In genomic region chr14:23643533-23644194, GRCh38 we compare ENCODE assay signal across 31 cellular contexts. TPM values are rescaled to one million over a fixed set of nuclear protein-coding genes. Genes with fewer than 3 reads are reported as not detected.
"Had no signal": no experiment of that assay in that cellular context is flagged by ENCODE, and none has a peak within 500 bp of the region (broad histone marks: within the 10 kb centered on the region; RNA-seq: fewer than 3 reads in every experiment).

No MANE protein-coding gene starts in this region.

- H3K27me3 ChIP-seq: ascending aorta, breast epithelium, dorsolateral prefrontal cortex, esophagus muscularis mucosa, foreskin keratinocyte, gastroesophageal sphincter had no signal

- H3K4me3 ChIP-seq: ascending aorta, breast epithelium, coronary artery, dorsolateral prefrontal cortex, esophagus muscularis mucosa, gastroesophageal sphincter, heart right ventricle had no signal

- H3K4me3 Mint-ChIP-seq: activated B cell treated with CpG ODN at 0.5 μM for 24 hours; activated CD4-positive, alpha-beta memory T cell treated with anti-CD3 and anti-CD28 coated beads for 36 hours; activated CD4-positive, alpha-beta T cell treated with anti-CD3 and anti-CD28 coated beads for 36 hours; activated CD4-positive, alpha-beta T cell treated with anti-CD3 and anti-CD28 coated beads, Interleukin-2, amount 10 ng/mL, durations not matched to agents 24 days and 14 days; activated CD8-positive, alpha-beta memory T cell treated with anti-CD3 and anti-CD28 coated beads, Interleukin-2, amount 10 ng/mL, durations not matched to agents 7 days and 5 days; activated CD8-positive, alpha-beta T cell treated with anti-CD3 and anti-CD28 coated beads, Interleukin-2, amount 10 ng/mL, durations not matched to agents 7 days and 5 days; activated naive CD4-positive, alpha-beta T cell treated with anti-CD3 and anti-CD28 coated beads, Interleukin-2, amount 10 ng/mL, durations not matched to agents 7 days and 5 days; activated naive CD8-positive, alpha-beta T cell treated with anti-CD3 and anti-CD28 coated beads, Interleukin-2, amount 10 ng/mL, durations not matched to agents 7 days and 5 days; activated T-helper 1 cell treated with anti-CD3 and anti-CD28 coated beads, Interleukin-12 subunit alpha, Interleukin-12 subunit beta, Interleukin-2, Interleukin-4 antibody, amounts not matched to agents 30 ng/mL and 10 ng/mL and 1 ng/mL, durations not matched to agents 14 hours and 24 hours and 36 hours; brain; central memory CD8-positive, alpha-beta T cell; dendritic cell treated with granulocyte-macrophage colony-stimulating factor and Interleukin-4, amounts not matched to agents 40 ng/mL and 50 ng/mL, for 4 days; effector memory CD8-positive, alpha-beta T cell had no signal

- H3K9me3 ChIP-seq: ascending aorta, breast epithelium, esophagus muscularis mucosa, gastroesophageal sphincter, heart right ventricle had no signal

- H3K36me3 ChIP-seq: ascending aorta, breast epithelium, esophagus muscularis mucosa, gastroesophageal sphincter, heart right ventricle had no signal

- H3K27ac Mint-ChIP-seq: activated B cell treated with CpG ODN at 0.5 μM for 24 hours; activated CD4-positive, alpha-beta memory T cell treated with anti-CD3 and anti-CD28 coated beads for 36 hours; activated CD4-positive, alpha-beta T cell treated with anti-CD3 and anti-CD28 coated beads for 36 hours; activated CD4-positive, alpha-beta T cell treated with anti-CD3 and anti-CD28 coated beads, Interleukin-2, amount 10 ng/mL, durations not matched to agents 24 days and 14 days; activated CD8-positive, alpha-beta memory T cell treated with anti-CD3 and anti-CD28 coated beads, Interleukin-2, amount 10 ng/mL, durations not matched to agents 7 days and 5 days; activated CD8-positive, alpha-beta T cell treated with anti-CD3 and anti-CD28 coated beads, Interleukin-2, amount 10 ng/mL, durations not matched to agents 7 days and 5 days; activated naive CD4-positive, alpha-beta T cell treated with anti-CD3 and anti-CD28 coated beads, Interleukin-2, amount 10 ng/mL, durations not matched to agents 7 days and 5 days; activated naive CD4-positive, alpha-beta T cell treated with anti-CD3 and anti-CD28 coated beads, Interleukin-2, amount 50 U/mL, for 72 hours; activated naive CD8-positive, alpha-beta T cell treated with anti-CD3 and anti-CD28 coated beads, Interleukin-2, amount 10 ng/mL, durations not matched to agents 7 days and 5 days; activated T-helper 1 cell treated with anti-CD3 and anti-CD28 coated beads, Interleukin-12 subunit alpha, Interleukin-12 subunit beta, Interleukin-2, Interleukin-4 antibody, amounts not matched to agents 30 ng/mL and 10 ng/mL and 1 ng/mL, durations not matched to agents 14 hours and 24 hours and 36 hours; brain; dendritic cell treated with granulocyte-macrophage colony-stimulating factor and Interleukin-4, amounts not matched to agents 40 ng/mL and 50 ng/mL, for 4 days; effector memory CD8-positive, alpha-beta T cell had no signal

- H3K27ac ChIP-seq: ascending aorta, breast epithelium, coronary artery, dorsolateral prefrontal cortex, esophagus muscularis mucosa, foreskin keratinocyte, gastroesophageal sphincter, heart right ventricle had no signal

- H3K36me3 Mint-ChIP-seq: activated CD4-positive, alpha-beta memory T cell treated with anti-CD3 and anti-CD28 coated beads for 36 hours; activated naive CD4-positive, alpha-beta T cell treated with anti-CD3 and anti-CD28 coated beads, Interleukin-2, amount 10 ng/mL, durations not matched to agents 7 days and 5 days; activated naive CD4-positive, alpha-beta T cell treated with anti-CD3 and anti-CD28 coated beads, Interleukin-2, amount 50 U/mL, for 72 hours; activated naive CD8-positive, alpha-beta T cell treated with anti-CD3 and anti-CD28 coated beads, Interleukin-2, amount 10 ng/mL, durations not matched to agents 7 days and 5 days; brain had no signal

- H3K9me3 Mint-ChIP-seq: activated B cell treated with CpG ODN at 0.5 μM for 24 hours; activated CD4-positive, alpha-beta memory T cell treated with anti-CD3 and anti-CD28 coated beads for 36 hours; activated CD4-positive, alpha-beta T cell treated with anti-CD3 and anti-CD28 coated beads, Interleukin-2, amount 10 ng/mL, durations not matched to agents 24 days and 14 days; activated naive CD4-positive, alpha-beta T cell treated with anti-CD3 and anti-CD28 coated beads, Interleukin-2, amount 10 ng/mL, durations not matched to agents 7 days and 5 days; activated naive CD4-positive, alpha-beta T cell treated with anti-CD3 and anti-CD28 coated beads, Interleukin-2, amount 50 U/mL, for 72 hours; activated naive CD8-positive, alpha-beta T cell treated with anti-CD3 and anti-CD28 coated beads, Interleukin-2, amount 10 ng/mL, durations not matched to agents 7 days and 5 days; activated T-helper 1 cell treated with anti-CD3 and anti-CD28 coated beads, Interleukin-12 subunit alpha, Interleukin-12 subunit beta, Interleukin-2, Interleukin-4 antibody, amounts not matched to agents 30 ng/mL and 10 ng/mL and 1 ng/mL, durations not matched to agents 14 hours and 24 hours and 36 hours; brain; central memory CD8-positive, alpha-beta T cell; dendritic cell treated with granulocyte-macrophage colony-stimulating factor and Interleukin-4, amounts not matched to agents 40 ng/mL and 50 ng/mL, for 4 days; effector memory CD8-positive, alpha-beta T cell had no signal

- H3K4me1 ChIP-seq: ascending aorta, breast epithelium, foreskin keratinocyte had no signal

- ATAC-seq: activated CD4-positive, alpha-beta T cell treated with anti-CD3 and anti-CD28 coated beads for 36 hours; activated CD8-positive, alpha-beta memory T cell treated with anti-CD3 and anti-CD28 coated beads, Interleukin-2, amount 10 ng/mL, durations not matched to agents 7 days and 5 days; activated CD8-positive, alpha-beta T cell treated with anti-CD3 and anti-CD28 coated beads, Interleukin-2, amount 10 ng/mL, durations not matched to agents 7 days and 5 days; activated naive CD4-positive, alpha-beta T cell treated with anti-CD3 and anti-CD28 coated beads, Interleukin-2, amount 50 U/mL, for 72 hours; effector memory CD8-positive, alpha-beta T cell; foreskin keratinocyte; gastroesophageal sphincter; heart right ventricle had no signal

- H3K4me1 Mint-ChIP-seq: activated B cell treated with CpG ODN at 0.5 μM for 24 hours; activated CD4-positive, alpha-beta T cell treated with anti-CD3 and anti-CD28 coated beads for 36 hours; activated CD4-positive, alpha-beta T cell treated with anti-CD3 and anti-CD28 coated beads, Interleukin-2, amount 10 ng/mL, durations not matched to agents 24 days and 14 days; activated naive CD4-positive, alpha-beta T cell treated with anti-CD3 and anti-CD28 coated beads, Interleukin-2, amount 10 ng/mL, durations not matched to agents 7 days and 5 days; activated naive CD8-positive, alpha-beta T cell treated with anti-CD3 and anti-CD28 coated beads, Interleukin-2, amount 10 ng/mL, durations not matched to agents 7 days and 5 days had no signal

- H3K27me3 Mint-ChIP-seq: activated CD4-positive, alpha-beta memory T cell treated with anti-CD3 and anti-CD28 coated beads for 36 hours; activated CD4-positive, alpha-beta T cell treated with anti-CD3 and anti-CD28 coated beads for 36 hours; activated CD4-positive, alpha-beta T cell treated with anti-CD3 and anti-CD28 coated beads, Interleukin-2, amount 10 ng/mL, durations not matched to agents 24 days and 14 days; activated CD8-positive, alpha-beta memory T cell treated with anti-CD3 and anti-CD28 coated beads, Interleukin-2, amount 10 ng/mL, durations not matched to agents 7 days and 5 days; activated naive CD8-positive, alpha-beta T cell treated with anti-CD3 and anti-CD28 coated beads, Interleukin-2, amount 10 ng/mL, durations not matched to agents 7 days and 5 days had no signal

- DNase-seq: activated B cell treated with CpG ODN at 0.5 μM for 24 hours; activated CD4-positive, alpha-beta memory T cell treated with anti-CD3 and anti-CD28 coated beads for 36 hours; activated CD4-positive, alpha-beta T cell treated with anti-CD3 and anti-CD28 coated beads for 36 hours; activated CD4-positive, alpha-beta T cell treated with anti-CD3 and anti-CD28 coated beads, Interleukin-2, amount 10 ng/mL, durations not matched to agents 24 days and 14 days; activated CD4-positive, CD25-positive, alpha-beta regulatory T cell treated with anti-CD3 and anti-CD28 coated beads, Interleukin-2, amount 50 U/mL, for 72 hours; activated CD8-positive, alpha-beta memory T cell treated with anti-CD3 and anti-CD28 coated beads, Interleukin-2, amount 10 ng/mL, durations not matched to agents 7 days and 5 days; activated CD8-positive, alpha-beta memory T cell treated with anti-CD3 and anti-CD28 coated beads, Interleukin-2, amount 50 U/mL, for 4 hours; activated CD8-positive, alpha-beta T cell treated with anti-CD3 and anti-CD28 coated beads, Interleukin-2, amount 10 ng/mL, durations not matched to agents 7 days and 5 days; activated gamma-delta T cell; activated naive CD4-positive, alpha-beta T cell; activated naive CD4-positive, alpha-beta T cell treated with anti-CD3 and anti-CD28 coated beads, Interleukin-2, amount 10 ng/mL, durations not matched to agents 7 days and 5 days; activated naive CD8-positive, alpha-beta T cell treated with anti-CD3 and anti-CD28 coated beads, Interleukin-2, amount 10 ng/mL, durations not matched to agents 7 days and 5 days; activated T-cell treated with anti-CD3 and anti-CD28 coated beads, Interleukin-2, amount 50 U/mL, for 1 hour; activated T-cell treated with anti-CD3 and anti-CD28 coated beads, Interleukin-2, amount 50 U/mL, for 48 hours; dorsolateral prefrontal cortex; effector memory CD8-positive, alpha-beta T cell; erythroblast; foreskin keratinocyte; heart right ventricle; T-helper 2 cell had no signal

RNA-seq across cellular contexts. Expression of gene DHRS2, which starts 7.5 kb away (rescaled TPM):
- total RNA-seq: activated B cell treated with CpG ODN at 0.5 μM for 24 hours, ascending aorta, glomerular endothelial cell, heart right ventricle had no signal
